8 cellular contexts compared by ENCODE assay signal in genomic region chr2:232293191-232293590, GRCh38.
"Had no signal": no experiment of that assay in that cellular context is flagged by ENCODE, and none has a peak within 500 bp of the region (broad histone marks: within the 10 kb centered on the region; RNA-seq: fewer than 3 reads in every experiment).

No MANE protein-coding gene starts in this region.

- H3K4me3 ChIP-seq: body of pancreas, colonic mucosa, esophagus muscularis mucosa, sigmoid colon, tibial nerve, uterus had no signal

- H3K4me1 ChIP-seq: body of pancreas, colonic mucosa, sigmoid colon, uterus had no signal

- H3K27ac Mint-ChIP-seq: activated CD8-positive, alpha-beta memory T cell treated with anti-CD3 and anti-CD28 coated beads, Interleukin-2, amount 10 ng/mL, durations not matched to agents 7 days and 5 days; nephron had no signal

- H3K27ac ChIP-seq: body of pancreas, colonic mucosa, esophagus muscularis mucosa, sigmoid colon, tibial nerve, uterus had no signal

- H3K4me3 Mint-ChIP-seq: activated CD8-positive, alpha-beta memory T cell treated with anti-CD3 and anti-CD28 coated beads, Interleukin-2, amount 10 ng/mL, durations not matched to agents 7 days and 5 days; nephron had no signal

- DNase-seq: uterus had no signal

- H3K9me3 ChIP-seq: body of pancreas, colonic mucosa, esophagus muscularis mucosa, sigmoid colon, tibial nerve, uterus had no signal

- H3K36me3 ChIP-seq: colonic mucosa, sigmoid colon, uterus had no signal

- H3K4me1 Mint-ChIP-seq: activated CD8-positive, alpha-beta memory T cell treated with anti-CD3 and anti-CD28 coated beads, Interleukin-2, amount 10 ng/mL, durations not matched to agents 7 days and 5 days had no signal

- H3K9me3 Mint-ChIP-seq: nephron had no signal

- H3K36me3 Mint-ChIP-seq: activated CD8-positive, alpha-beta memory T cell treated with anti-CD3 and anti-CD28 coated beads, Interleukin-2, amount 10 ng/mL, durations not matched to agents 7 days and 5 days had no signal

- H3K27me3 Mint-ChIP-seq: activated CD8-positive, alpha-beta memory T cell treated with anti-CD3 and anti-CD28 coated beads, Interleukin-2, amount 10 ng/mL, durations not matched to agents 7 days and 5 days had no signal
